In the genomic region with DNA sequence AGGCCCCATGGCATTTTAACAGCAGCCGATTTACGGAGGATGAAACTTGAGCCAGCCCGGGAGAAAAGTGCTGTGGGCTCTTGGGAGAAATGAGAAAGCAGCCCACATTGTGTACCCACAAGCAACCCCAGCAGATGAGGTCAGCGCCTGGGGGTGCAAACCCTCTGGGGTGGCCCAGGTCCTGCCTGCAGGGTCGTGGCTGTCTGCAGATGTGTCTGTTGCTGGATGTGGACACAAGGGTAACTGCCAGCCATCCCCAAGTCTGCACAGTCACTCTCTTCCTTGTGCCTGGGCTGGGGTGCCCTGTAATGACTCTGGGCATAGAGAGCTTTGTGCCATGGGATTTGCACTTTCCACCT, we compare ENCODE assay signal across 14 cellular contexts.
A peak's percentile ranks its signal among the peaks of the same experiment; 100 is the strongest.
DNase-seq lines count a peak whose midpoint lies in the region; ATAC-seq and TF ChIP-seq lines count a peak whose summit lies in the region.
"Had no signal": no experiment of that assay in that cellular context is flagged by ENCODE, and none has a peak within 500 bp of the region (broad histone marks: within the 10 kb centered on the region; RNA-seq: fewer than 3 reads in every experiment).

No MANE protein-coding gene starts in this region.

- peaks cover 54% of the 10 kb centered on the region for H3K4me1 Mint-ChIP-seq in chondrocyte (ENCODE audit: low read depth)

- 47 to 50% methylated on average over 5 of the region's 5 CpGs for WGBS in tibial nerve, 2 donors

- peak overlapping the region; percentile 76 for H3K27ac Mint-ChIP-seq in chondrocyte (ENCODE audit: unreplicated experiment)
- H3K27ac Mint-ChIP-seq: natural killer cell treated with Interleukin-12 subunit alpha and Interleukin-12 subunit beta and Interleukin-15 and Interleukin-18, amount 100 ng/mL, for 72 hours had no signal

- peak overlapping the region; percentile 57 to 71 for H3K27ac ChIP-seq in uterus
- H3K27ac ChIP-seq in tibial nerve = peak overlapping the region in 2 of 4 donors; percentile 37 to 62
- H3K27ac ChIP-seq: spleen had no signal

- no peaks in the 10 kb centered on the region for H3K36me3 Mint-ChIP-seq in chondrocyte (ENCODE audit: low read depth)
- H3K36me3 Mint-ChIP-seq: natural killer cell treated with Interleukin-12 subunit alpha and Interleukin-12 subunit beta and Interleukin-15 and Interleukin-18, amount 100 ng/mL, for 72 hours had no signal

- H3K4me1 ChIP-seq in uterus (peaks cover 4 to 16% of the 10 kb centered on the region in 2 donors), tibial nerve (peaks cover 0 to 56% (median 10%) of the 10 kb centered on the region in 4 donors)

- no peak overlapping the region for H3K4me3 Mint-ChIP-seq in chondrocyte (ENCODE audit: unreplicated experiment)
- H3K4me3 Mint-ChIP-seq: central memory CD8-positive, alpha-beta T cell; natural killer cell treated with Interleukin-12 subunit alpha and Interleukin-12 subunit beta and Interleukin-15 and Interleukin-18, amount 100 ng/mL, for 72 hours had no signal

- intact Hi-C loops in Right ventricle myocardium superior (cut with DNase I) (no loop called here), cardiac septum (cut with DNase I) (loop anchor here (2.0 to 5.0 kb wide), 3 partner anchors 50 to 107 kb away; no protein-coding TSS in a partner anchor), uterus (cut with DNase I; ENCODE audit: low total_unique reads) (no loop called here)

- no peaks in the 10 kb centered on the region for H3K27me3 Mint-ChIP-seq in chondrocyte (ENCODE audit: low read depth)
- H3K27me3 Mint-ChIP-seq: central memory CD8-positive, alpha-beta T cell had no signal

- TF ChIP-seq CTCF in chondrocyte (IDR thresholded peaks at IDR 0.05) = no peak
- TF ChIP-seq CTCF in uterus (IDR thresholded peaks at IDR 0.05) = no peak
- TF ChIP-seq CTCF in tibial nerve (IDR thresholded peaks at IDR 0.05) = no peak

- H3K4me3 ChIP-seq in uterus (no peak overlapping the region), tibial nerve (no peak overlapping the region)
- H3K4me3 ChIP-seq: spleen had no signal

- no peak for TF ChIP-seq EP300 in tibial nerve (IDR thresholded peaks at IDR 0.05)

- H3K36me3 ChIP-seq in uterus = no peaks in the 10 kb centered on the region
- no peaks in the 10 kb centered on the region for H3K36me3 ChIP-seq in tibial nerve
- H3K36me3 ChIP-seq: spleen had no signal

- H3K9me3 ChIP-seq in uterus (no peaks in the 10 kb centered on the region), tibial nerve (no peaks in the 10 kb centered on the region)
- H3K9me3 ChIP-seq: spleen had no signal

- ATAC-seq in Right ventricle myocardium superior (ENCODE audit: poor library complexity) (peak; percentile 1), GM18868 (IDR thresholded peaks at IDR 0.05; ENCODE audit: unreplicated experiment) (no peak), HG03342 (IDR thresholded peaks at IDR 0.05; ENCODE audit: unreplicated experiment) (no peak)

- DNase-seq in Right ventricle myocardium superior (no peak), cardiac septum (ENCODE audit: low spot score) (no peak), chondrocyte (ENCODE audit: low spot score) (no peak), myocyte (ENCODE audit: low read depth) (peak; percentile 67), uterus (no peak), tibial nerve (ENCODE audit: low spot score in 2 of 2) (no peak)
- DNase-seq: activated CD4-positive, alpha-beta T cell treated with anti-CD3 and anti-CD28 coated beads, Interleukin-2, amount 50 U/mL, for 48 hours; activated naive CD4-positive, alpha-beta T cell; NCI-H187 treated with DMSO at 0.1 percent for 48 hours; spleen had no signal

- no peak for TF ChIP-seq POLR2A in uterus (IDR thresholded peaks at IDR 0.05)
- TF ChIP-seq POLR2A in tibial nerve (IDR thresholded peaks at IDR 0.05) = no peak

- H3K9me3 Mint-ChIP-seq in chondrocyte (ENCODE audit: low read depth) = no peaks in the 10 kb centered on the region
- H3K9me3 Mint-ChIP-seq: central memory CD8-positive, alpha-beta T cell; natural killer cell treated with Interleukin-12 subunit alpha and Interleukin-12 subunit beta and Interleukin-15 and Interleukin-18, amount 100 ng/mL, for 72 hours had no signal

- H3K27me3 ChIP-seq in uterus (no peaks in the 10 kb centered on the region), tibial nerve (no peaks in the 10 kb centered on the region)
- H3K27me3 ChIP-seq: spleen had no signal
